Comparison of ENCODE assay signal across 2 cellular contexts in genomic region chr5:143433680-143434079, GRCh38.
TF ChIP-seq lines count a peak whose summit lies in the region.

No MANE protein-coding gene starts in this region.

TF ChIP-seq in WTC11, 78 proteins besides CTCF, POLR2A, EP300 and RAD21 (continued from another document):
- TF ChIP-seq, protein P1, sequence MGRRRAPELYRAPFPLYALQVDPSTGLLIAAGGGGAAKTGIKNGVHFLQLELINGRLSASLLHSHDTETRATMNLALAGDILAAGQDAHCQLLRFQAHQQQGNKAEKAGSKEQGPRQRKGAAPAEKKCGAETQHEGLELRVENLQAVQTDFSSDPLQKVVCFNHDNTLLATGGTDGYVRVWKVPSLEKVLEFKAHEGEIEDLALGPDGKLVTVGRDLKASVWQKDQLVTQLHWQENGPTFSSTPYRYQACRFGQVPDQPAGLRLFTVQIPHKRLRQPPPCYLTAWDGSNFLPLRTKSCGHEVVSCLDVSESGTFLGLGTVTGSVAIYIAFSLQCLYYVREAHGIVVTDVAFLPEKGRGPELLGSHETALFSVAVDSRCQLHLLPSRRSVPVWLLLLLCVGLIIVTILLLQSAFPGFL (CRISPR knock-in tag; IDR thresholded peaks at IDR 0.05; ENCODE audit: borderline replicate concordance) = no peak
- no peak for TF ChIP-seq ZNF396 (CRISPR knock-in tag; IDR thresholded peaks at IDR 0.05; ENCODE audit: borderline replicate concordance)
- no peak for TF ChIP-seq ZNF281 (CRISPR knock-in tag; IDR thresholded peaks at IDR 0.05)
- no peak for TF ChIP-seq E2F1 (CRISPR knock-in tag; IDR thresholded peaks at IDR 0.05)
- TF ChIP-seq, protein P2, sequence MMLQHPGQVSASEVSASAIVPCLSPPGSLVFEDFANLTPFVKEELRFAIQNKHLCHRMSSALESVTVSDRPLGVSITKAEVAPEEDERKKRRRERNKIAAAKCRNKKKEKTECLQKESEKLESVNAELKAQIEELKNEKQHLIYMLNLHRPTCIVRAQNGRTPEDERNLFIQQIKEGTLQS (CRISPR knock-in tag; conservative IDR thresholded peaks at IDR 0.05) = no peak
- no peak for TF ChIP-seq ZNF263 (CRISPR knock-in tag; IDR thresholded peaks at IDR 0.05; ENCODE audit: low read depth)
- TF ChIP-seq IRF2 (CRISPR knock-in tag; IDR thresholded peaks at IDR 0.05; ENCODE audit: borderline replicate concordance, low read depth) = no peak
- TF ChIP-seq RORB (CRISPR knock-in tag; IDR thresholded peaks at IDR 0.05) = no peak
- no peak for TF ChIP-seq SMAD3 (CRISPR knock-in tag; IDR thresholded peaks at IDR 0.05; ENCODE audit: borderline replicate concordance)
- no peak for TF ChIP-seq ZNF121 (CRISPR knock-in tag; IDR thresholded peaks at IDR 0.05)
- TF ChIP-seq, protein P3, sequence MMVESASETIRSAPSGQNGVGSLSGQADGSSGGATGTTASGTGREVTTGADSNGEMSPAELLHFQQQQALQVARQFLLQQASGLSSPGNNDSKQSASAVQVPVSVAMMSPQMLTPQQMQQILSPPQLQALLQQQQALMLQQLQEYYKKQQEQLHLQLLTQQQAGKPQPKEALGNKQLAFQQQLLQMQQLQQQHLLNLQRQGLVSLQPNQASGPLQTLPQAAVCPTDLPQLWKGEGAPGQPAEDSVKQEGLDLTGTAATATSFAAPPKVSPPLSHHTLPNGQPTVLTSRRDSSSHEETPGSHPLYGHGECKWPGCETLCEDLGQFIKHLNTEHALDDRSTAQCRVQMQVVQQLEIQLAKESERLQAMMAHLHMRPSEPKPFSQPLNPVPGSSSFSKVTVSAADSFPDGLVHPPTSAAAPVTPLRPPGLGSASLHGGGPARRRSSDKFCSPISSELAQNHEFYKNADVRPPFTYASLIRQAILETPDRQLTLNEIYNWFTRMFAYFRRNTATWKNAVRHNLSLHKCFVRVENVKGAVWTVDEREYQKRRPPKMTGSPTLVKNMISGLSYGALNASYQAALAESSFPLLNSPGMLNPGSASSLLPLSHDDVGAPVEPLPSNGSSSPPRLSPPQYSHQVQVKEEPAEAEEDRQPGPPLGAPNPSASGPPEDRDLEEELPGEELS (CRISPR knock-in tag; IDR thresholded peaks at IDR 0.05) = no peak
- TF ChIP-seq, protein P4, sequence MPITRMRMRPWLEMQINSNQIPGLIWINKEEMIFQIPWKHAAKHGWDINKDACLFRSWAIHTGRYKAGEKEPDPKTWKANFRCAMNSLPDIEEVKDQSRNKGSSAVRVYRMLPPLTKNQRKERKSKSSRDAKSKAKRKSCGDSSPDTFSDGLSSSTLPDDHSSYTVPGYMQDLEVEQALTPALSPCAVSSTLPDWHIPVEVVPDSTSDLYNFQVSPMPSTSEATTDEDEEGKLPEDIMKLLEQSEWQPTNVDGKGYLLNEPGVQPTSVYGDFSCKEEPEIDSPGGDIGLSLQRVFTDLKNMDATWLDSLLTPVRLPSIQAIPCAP (CRISPR knock-in tag; IDR thresholded peaks at IDR 0.05) = no peak

TF ChIP-seq in HepG2, 621 proteins besides CTCF, POLR2A, EP300 and RAD21 (continued from another document):
- no peak for TF ChIP-seq ASH2L (IDR thresholded peaks at IDR 0.05; ENCODE audit: insufficient read length, low read depth, low read length)
